Comparison of ENCODE assay signal across 29 cellular contexts in genomic region chr11:14346303-14346702, GRCh38.
"Had no signal": no experiment of that assay in that cellular context is flagged by ENCODE, and none has a peak within 500 bp of the region (broad histone marks: within the 10 kb centered on the region; RNA-seq: fewer than 3 reads in every experiment).

No MANE protein-coding gene starts in this region.

- H3K27me3 Mint-ChIP-seq: activated CD4-positive, alpha-beta T cell treated with anti-CD3 and anti-CD28 coated beads, Interleukin-2, amount 10 ng/mL, durations not matched to agents 7 days and 5 days; activated CD8-positive, alpha-beta memory T cell treated with anti-CD3 and anti-CD28 coated beads, Interleukin-2, amount 10 ng/mL, durations not matched to agents 7 days and 5 days; activated CD8-positive, alpha-beta T cell treated with anti-CD3 and anti-CD28 coated beads for 36 hours; activated naive CD4-positive, alpha-beta T cell treated with anti-CD3 and anti-CD28 coated beads, Interleukin-2, amount 50 U/mL, for 24 hours; brain; dendritic cell treated with granulocyte-macrophage colony-stimulating factor and Interleukin-4, amounts not matched to agents 40 ng/mL and 50 ng/mL, for 4 days; naive thymus-derived CD8-positive, alpha-beta T cell; stimulated activated naive CD8-positive, alpha-beta T cell treated with anti-CD3 and anti-CD28 coated beads, Interleukin-15, amount 100 ng/mL, for 72 hours had no signal

- H3K4me3 Mint-ChIP-seq: activated CD4-positive, alpha-beta T cell treated with anti-CD3 and anti-CD28 coated beads, Interleukin-2, amount 10 ng/mL, durations not matched to agents 7 days and 5 days; activated CD8-positive, alpha-beta memory T cell treated with anti-CD3 and anti-CD28 coated beads, Interleukin-2, amount 10 ng/mL, durations not matched to agents 7 days and 5 days; activated CD8-positive, alpha-beta T cell treated with anti-CD3 and anti-CD28 coated beads for 36 hours; activated naive CD4-positive, alpha-beta T cell treated with anti-CD3 and anti-CD28 coated beads, Interleukin-2, amount 50 U/mL, for 24 hours; activated T-helper 1 cell treated with anti-CD3 and anti-CD28 coated beads, Interleukin-12 subunit alpha, Interleukin-12 subunit beta, Interleukin-2, Interleukin-4 antibody, amounts not matched to agents 30 ng/mL and 10 ng/mL and 1 ng/mL, durations not matched to agents 14 hours and 24 hours and 36 hours; brain; dendritic cell treated with granulocyte-macrophage colony-stimulating factor and Interleukin-4, amounts not matched to agents 40 ng/mL and 50 ng/mL, for 4 days; naive thymus-derived CD8-positive, alpha-beta T cell; stimulated activated naive CD8-positive, alpha-beta T cell treated with anti-CD3 and anti-CD28 coated beads, Interleukin-15, amount 100 ng/mL, for 72 hours had no signal

- DNase-seq: activated CD4-positive, alpha-beta T cell treated with anti-CD3 and anti-CD28 coated beads, Interleukin-2, amount 10 ng/mL, durations not matched to agents 7 days and 5 days; activated CD4-positive, CD25-positive, alpha-beta regulatory T cell; activated CD8-positive, alpha-beta memory T cell treated with anti-CD3 and anti-CD28 coated beads, Interleukin-2, amount 10 ng/mL, durations not matched to agents 7 days and 5 days; activated CD8-positive, alpha-beta T cell treated with anti-CD3 and anti-CD28 coated beads for 36 hours; activated gamma-delta T cell treated with Interleukin-2 at 50 U/mL for 16 hours; activated T-cell treated with anti-CD3 and anti-CD28 coated beads for 4 hours; anterior cingulate cortex; caudate nucleus; effector CD4-positive, alpha-beta T cell; foreskin keratinocyte; kidney; lower lobe of right lung; mesendoderm; naive thymus-derived CD8-positive, alpha-beta T cell; pancreas; psoas muscle; stimulated activated CD4-positive, alpha-beta T cell treated with anti-CD3 and anti-CD28 coated beads, Interleukin-12 subunit alpha, Interleukin-12 subunit beta, amount 100 ng/mL, for 4 hours; stimulated activated CD4-positive, alpha-beta T cell treated with anti-CD3 and anti-CD28 coated beads, Interleukin-1b, Interleukin-23, amount 100 ng/mL, for 48 hours; stimulated activated naive CD8-positive, alpha-beta T cell treated with anti-CD3 and anti-CD28 coated beads, Interleukin-15, amount 100 ng/mL, for 72 hours; T-helper 1 cell; tibial artery had no signal

- ATAC-seq: activated CD8-positive, alpha-beta memory T cell treated with anti-CD3 and anti-CD28 coated beads, Interleukin-2, amount 10 ng/mL, durations not matched to agents 7 days and 5 days; activated CD8-positive, alpha-beta T cell treated with anti-CD3 and anti-CD28 coated beads for 36 hours; foreskin keratinocyte; left lobe of liver; lower lobe of right lung; naive thymus-derived CD8-positive, alpha-beta T cell; pancreas; psoas muscle; stimulated activated naive CD8-positive, alpha-beta T cell treated with anti-CD3 and anti-CD28 coated beads, Interleukin-15, amount 100 ng/mL, for 72 hours had no signal

- H3K27ac Mint-ChIP-seq: activated CD4-positive, alpha-beta T cell treated with anti-CD3 and anti-CD28 coated beads, Interleukin-2, amount 10 ng/mL, durations not matched to agents 7 days and 5 days; activated CD8-positive, alpha-beta memory T cell treated with anti-CD3 and anti-CD28 coated beads, Interleukin-2, amount 10 ng/mL, durations not matched to agents 7 days and 5 days; activated CD8-positive, alpha-beta T cell treated with anti-CD3 and anti-CD28 coated beads for 36 hours; brain; dendritic cell treated with granulocyte-macrophage colony-stimulating factor and Interleukin-4, amounts not matched to agents 40 ng/mL and 50 ng/mL, for 4 days; naive thymus-derived CD8-positive, alpha-beta T cell; stimulated activated naive CD8-positive, alpha-beta T cell treated with anti-CD3 and anti-CD28 coated beads, Interleukin-15, amount 100 ng/mL, for 72 hours had no signal

- FAIRE-seq: kidney, pancreas, TTC549 had no signal

- H3K27ac ChIP-seq: foreskin keratinocyte, lower lobe of right lung, neutrophil, pancreas, right atrium auricular region, tibial artery had no signal

- H3K9me3 Mint-ChIP-seq: dendritic cell treated with granulocyte-macrophage colony-stimulating factor and Interleukin-4, amounts not matched to agents 40 ng/mL and 50 ng/mL, for 4 days had no signal

- H3K27me3 ChIP-seq: foreskin keratinocyte, neutrophil, pancreas, right atrium auricular region, tibial artery had no signal

- H3K4me3 ChIP-seq: lower lobe of right lung, pancreas, psoas muscle, right atrium auricular region, tibial artery had no signal

- H3K36me3 ChIP-seq: lower lobe of right lung, neutrophil, pancreas, right atrium auricular region, tibial artery had no signal

- H3K9me3 ChIP-seq: neutrophil, pancreas, psoas muscle, right atrium auricular region, tibial artery had no signal
